ENCODE assay signal across 8 cellular contexts in the genomic region with DNA sequence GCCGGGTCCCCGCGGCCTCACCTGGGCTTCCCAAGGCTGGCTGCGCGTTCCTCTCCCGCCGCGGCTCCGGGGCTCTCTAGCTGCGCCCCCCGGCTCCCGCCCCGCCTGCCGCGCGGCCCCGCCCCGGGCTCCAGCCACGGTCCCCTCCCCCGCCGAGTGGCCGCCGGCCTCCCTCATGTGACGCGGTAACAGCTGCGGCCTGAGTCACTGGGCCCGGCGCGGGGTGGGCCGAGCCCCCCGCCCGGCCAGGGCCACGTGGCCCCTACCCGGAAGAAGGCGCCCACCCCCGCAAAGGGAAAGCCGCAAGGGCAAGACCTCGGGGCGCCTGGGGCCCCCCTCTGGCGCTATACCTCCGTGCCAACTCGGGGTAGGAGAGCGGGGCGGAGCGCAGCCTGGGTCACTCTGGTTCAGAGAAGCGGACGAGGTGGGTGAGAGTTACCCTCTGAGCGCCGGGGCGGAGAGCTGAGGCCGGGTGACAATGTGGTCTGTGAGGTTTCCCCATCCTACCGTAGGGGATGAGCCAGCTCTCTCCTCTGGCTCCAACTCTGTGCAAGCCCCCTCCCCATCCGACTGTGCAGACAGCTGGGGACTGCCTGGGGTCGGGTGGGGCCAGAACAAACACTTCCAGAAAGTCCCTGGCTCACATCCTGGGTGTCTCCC. TPM values are rescaled to one million over a fixed set of nuclear protein-coding genes. Genes with fewer than 3 reads are reported as not detected.
A peak's percentile ranks its signal among the peaks of the same experiment; 100 is the strongest.
DNase-seq lines count a peak whose midpoint lies in the region; ATAC-seq and TF ChIP-seq lines count a peak whose summit lies in the region.

A gene with protein sequence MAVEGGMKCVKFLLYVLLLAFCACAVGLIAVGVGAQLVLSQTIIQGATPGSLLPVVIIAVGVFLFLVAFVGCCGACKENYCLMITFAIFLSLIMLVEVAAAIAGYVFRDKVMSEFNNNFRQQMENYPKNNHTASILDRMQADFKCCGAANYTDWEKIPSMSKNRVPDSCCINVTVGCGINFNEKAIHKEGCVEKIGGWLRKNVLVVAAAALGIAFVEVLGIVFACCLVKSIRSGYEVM (minus strand): TSS at position 78 of the 660 bp plus-strand sequence. CDS start 668 bp downstream, outside the sequence.

- H3K4me3 ChIP-seq in A673 (ENCODE audit: low read depth, low read length, poor library complexity, severe bottlenecking), result peak within 1 kb of the TSS; percentile 85
- peak within 1 kb of the TSS; percentile 78 to 93 for H3K4me3 ChIP-seq in left lung

- TF ChIP-seq CTCF in A673 (conservative IDR thresholded peaks at IDR 0.05; ENCODE audit: low read depth, low read length), result no peak
- no peak for TF ChIP-seq CTCF in left lung (IDR thresholded peaks at IDR 0.05)

- H3K27ac ChIP-seq in A673 (ENCODE audit: low read depth, low read length, poor library complexity, severe bottlenecking) (peak within 1 kb of the TSS; percentile 92), left lung (peak within 1 kb of the TSS; percentile 97 to 100)

- no peaks in the 10 kb centered on the region for H3K27me3 ChIP-seq in A673 (replicated peaks; ENCODE audit: insufficient read depth, low read depth, low read length, poor library complexity)
- H3K27me3 ChIP-seq in left lung, result no peaks in the 10 kb centered on the region

- H3K4me1 ChIP-seq in A673 (ENCODE audit: insufficient read depth, low read length, poor library complexity, severe bottlenecking), result peaks cover 16% of the 10 kb centered on the region
- H3K4me1 ChIP-seq in left lung, result peaks cover 15 to 64% of the 10 kb centered on the region in 2 donors

- H3K36me3 Mint-ChIP-seq in activated CD4-positive, alpha-beta T cell treated with anti-CD3 and anti-CD28 coated beads, Interleukin-2, amount 10 ng/mL, durations not matched to agents 24 days and 14 days (ENCODE audit: low read depth), result peaks cover 26% of the 10 kb centered on the region
- H3K36me3 Mint-ChIP-seq in dendritic cell treated with granulocyte-macrophage colony-stimulating factor and Interleukin-4, amounts not matched to agents 40 ng/mL and 50 ng/mL, for 4 days (ENCODE audit: low read depth), result peaks cover 73% of the 10 kb centered on the region

- peak; percentile 23 for ATAC-seq in GM18508 (IDR thresholded peaks at IDR 0.05; ENCODE audit: insufficient read depth, unreplicated experiment)
- peak; percentile 72 for ATAC-seq in HG02970 (IDR thresholded peaks at IDR 0.05; ENCODE audit: low FRiP score, unreplicated experiment)
- peak; percentile 82 for ATAC-seq in left lung

- peak; percentile 57 for DNase-seq in A673 (ENCODE audit: low spot score)
- peak; percentile 95 for DNase-seq in NCI-H226
- DNase-seq in activated CD4-positive, alpha-beta T cell treated with anti-CD3 and anti-CD28 coated beads, Interleukin-2, amount 10 ng/mL, durations not matched to agents 24 days and 14 days, result peak; percentile 88
- DNase-seq in left lung, result peak; percentile 94 to 98
- DNase-seq in stimulated activated CD4-positive, alpha-beta T cell treated with anti-CD3 and anti-CD28 coated beads, Interleukin-2, amount 100 ng/mL, for 4 hours (ENCODE audit: low read depth), result peak; percentile 66

- H3K27me3 Mint-ChIP-seq in activated CD4-positive, alpha-beta T cell treated with anti-CD3 and anti-CD28 coated beads, Interleukin-2, amount 10 ng/mL, durations not matched to agents 24 days and 14 days, result no peaks in the 10 kb centered on the region
- H3K27me3 Mint-ChIP-seq in dendritic cell treated with granulocyte-macrophage colony-stimulating factor and Interleukin-4, amounts not matched to agents 40 ng/mL and 50 ng/mL, for 4 days, result peaks cover 1% of the 10 kb centered on the region

- H3K27ac Mint-ChIP-seq in activated CD4-positive, alpha-beta T cell treated with anti-CD3 and anti-CD28 coated beads, Interleukin-2, amount 10 ng/mL, durations not matched to agents 24 days and 14 days, result peak within 1 kb of the TSS; percentile 95
- H3K27ac Mint-ChIP-seq in dendritic cell treated with granulocyte-macrophage colony-stimulating factor and Interleukin-4, amounts not matched to agents 40 ng/mL and 50 ng/mL, for 4 days, result peak within 1 kb of the TSS; percentile 90

- no peaks in the 10 kb centered on the region for H3K9me3 Mint-ChIP-seq in activated CD4-positive, alpha-beta T cell treated with anti-CD3 and anti-CD28 coated beads, Interleukin-2, amount 10 ng/mL, durations not matched to agents 24 days and 14 days
- no peaks in the 10 kb centered on the region for H3K9me3 Mint-ChIP-seq in dendritic cell treated with granulocyte-macrophage colony-stimulating factor and Interleukin-4, amounts not matched to agents 40 ng/mL and 50 ng/mL, for 4 days

- peaks cover 36% of the 10 kb centered on the region for H3K4me1 Mint-ChIP-seq in activated CD4-positive, alpha-beta T cell treated with anti-CD3 and anti-CD28 coated beads, Interleukin-2, amount 10 ng/mL, durations not matched to agents 24 days and 14 days
- H3K4me1 Mint-ChIP-seq in dendritic cell treated with granulocyte-macrophage colony-stimulating factor and Interleukin-4, amounts not matched to agents 40 ng/mL and 50 ng/mL, for 4 days (ENCODE audit: low read depth), result peaks cover 67% of the 10 kb centered on the region

- H3K9me3 ChIP-seq in A673 (ENCODE audit: low read depth, low read length, poor library complexity, severe bottlenecking), result no peaks in the 10 kb centered on the region
- no peaks in the 10 kb centered on the region for H3K9me3 ChIP-seq in left lung

- H3K4me3 Mint-ChIP-seq in activated CD4-positive, alpha-beta T cell treated with anti-CD3 and anti-CD28 coated beads, Interleukin-2, amount 10 ng/mL, durations not matched to agents 24 days and 14 days, result peak within 1 kb of the TSS; percentile 92
- H3K4me3 Mint-ChIP-seq in dendritic cell treated with granulocyte-macrophage colony-stimulating factor and Interleukin-4, amounts not matched to agents 40 ng/mL and 50 ng/mL, for 4 days, result peak within 1 kb of the TSS; percentile 93

- POLR2A ChIA-PET in A673 (lab: Charles Lee; ENCODE audit: low non-redundant PET), result no interaction called here

- H3K36me3 ChIP-seq in A673 (ENCODE audit: insufficient read depth, low read length, poor library complexity, severe bottlenecking), result peaks cover 32% of the 10 kb centered on the region
- H3K36me3 ChIP-seq in left lung, result peaks cover 0 to 32% of the 10 kb centered on the region in 2 donors

- CTCF ChIA-PET in A673 (lab: Charles Lee), result interaction anchor here (1.0 to 1.7 kb wide), 2 partner anchors 10 to 72 kb away, joined by 4 read pairs; no protein-coding TSS in a partner anchor

- intact Hi-C loops in A673 (cut with micrococcal nuclease; ENCODE audit: unreplicated experiment), result no loop called here
- intact Hi-C loops in activated CD4-positive, alpha-beta T cell treated with anti-CD3 and anti-CD28 coated beads, Interleukin-2, amount 10 ng/mL, durations not matched to agents 24 days and 14 days (cut with micrococcal nuclease), result loop anchor here (1.0 kb wide), 3 partner anchors 8 to 200 kb away; partner anchors contain the start of gene BLOC1S1
- intact Hi-C loops in dendritic cell treated with granulocyte-macrophage colony-stimulating factor and Interleukin-4, amounts not matched to agents 40 ng/mL and 50 ng/mL, for 4 days (cut with micrococcal nuclease), result loop anchor here (1.0 kb wide), 1 partner anchor 8 kb away; no protein-coding TSS in a partner anchor
- intact Hi-C loops in left lung (cut with DNase I), result no loop called here

- no TSS peak for BruUV-seq in A673 (replicated peaks; lab: Mats Ljungman, UMichigan)

RNA-seq across cellular contexts. Expression of the gene that starts here (rescaled TPM):
- total RNA-seq in A673 (2021) (367 and 371 TPM in 2 replicates), left lung (1,000 to 10,000 TPM; 1,639 to 1,766 TPM)
- total RNA-seq in activated CD4-positive, alpha-beta T cell treated with anti-CD3 and anti-CD28 coated beads, Interleukin-2, amount 10 ng/mL, durations not matched to agents 24 days and 14 days, result 190 and 196 TPM in 2 replicates

Comparison
In these comparisons a context has a peak if more than half of its experiments do, and no peak if none do; other contexts are left out.
1. Peak in every context shown above with its lines: DNase-seq, ATAC-seq, H3K4me3 ChIP-seq and H3K27ac ChIP-seq.
2. ATAC-seq: peak in every context shown above with its lines; median percentile 82 in left lung; 72 in HG02970; 23 in GM18508.
3. intact Hi-C loops: an anchor here in activated CD4-positive, alpha-beta T cell treated with anti-CD3 and anti-CD28 coated beads, Interleukin-2, amount 10 ng/mL, durations not matched to agents 24 days and 14 days (1.0 kb wide) and dendritic cell treated with granulocyte-macrophage colony-stimulating factor and Interleukin-4, amounts not matched to agents 40 ng/mL and 50 ng/mL, for 4 days (1.0 kb wide); none called in A673 and left lung.